Comparison of ENCODE assay signal across 24 cellular contexts in genomic region chr17:62675701-62676100, GRCh38.
"Had no signal": no experiment of that assay in that cellular context is flagged by ENCODE, and none has a peak within 500 bp of the region (broad histone marks: within the 10 kb centered on the region; RNA-seq: fewer than 3 reads in every experiment).

No MANE protein-coding gene starts in this region.

- DNase-seq: activated CD4-positive, alpha-beta T cell treated with anti-CD3 and anti-CD28 coated beads for 48 hours; activated CD4-positive, alpha-beta T cell treated with anti-CD3 and anti-CD28 coated beads, Interleukin-2, amount 50 U/mL, for 4 hours; activated CD4-positive, CD25-positive, alpha-beta regulatory T cell treated with anti-CD3 and anti-CD28 coated beads, Interleukin-2, amount 50 U/mL, for 72 hours; activated CD8-positive, alpha-beta memory T cell treated with anti-CD3 and anti-CD28 coated beads, Interleukin-2, amount 10 ng/mL, durations not matched to agents 7 days and 5 days; activated effector memory CD4-positive, alpha-beta T cell treated with Interleukin-2 at 50 U/mL for 16 hours; activated naive CD4-positive, alpha-beta T cell; activated T-cell treated with anti-CD3 and anti-CD28 coated beads, Interleukin-2, amount 50 U/mL, for 24 hours; body of pancreas; IMR-90; Kasumi-1; KBM-7; NCI-H1105 treated with DMSO at 0.1 percent for 48 hours; NCI-H1436 treated with DMSO at 0.1 percent for 48 hours; NCI-H187; NCI-H2081; NCI-H510A treated with DMSO at 0.1 percent for 48 hours; NCI-H69; PC-3; SIG-M5; T-helper 9 cell had no signal

- H3K4me1 ChIP-seq: body of pancreas had no signal

- H3K27me3 ChIP-seq: body of pancreas had no signal

- H3K27ac ChIP-seq: body of pancreas, SK-N-MC had no signal

- FAIRE-seq: bronchial epithelial cell, RCC 7860 had no signal

- H3K4me3 ChIP-seq: body of pancreas, SK-N-MC had no signal

- H3K9me3 ChIP-seq: body of pancreas had no signal

- ATAC-seq: activated CD8-positive, alpha-beta memory T cell treated with anti-CD3 and anti-CD28 coated beads, Interleukin-2, amount 10 ng/mL, durations not matched to agents 7 days and 5 days; body of pancreas; PC-3; WTC11 had no signal
